2 cellular contexts compared by ENCODE assay signal in the genomic region with DNA sequence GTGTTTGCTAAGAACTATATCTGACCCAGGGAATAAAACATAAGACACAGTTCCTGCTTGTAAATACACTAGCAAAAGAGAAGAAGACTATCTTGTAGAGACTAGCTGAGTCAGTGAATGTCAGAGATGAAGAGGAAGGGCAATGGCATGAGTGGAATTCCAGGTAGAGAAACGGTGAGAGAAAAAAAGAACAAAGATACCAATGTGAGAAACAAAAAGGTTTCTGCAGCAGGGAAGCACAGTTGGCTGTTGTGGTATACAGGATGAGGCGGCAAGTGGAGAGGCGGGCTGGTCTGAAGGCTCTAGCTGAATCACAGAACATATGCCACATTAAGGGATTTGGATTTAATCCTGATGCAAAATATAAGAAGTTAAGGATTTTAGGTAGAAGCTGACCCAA.
TF ChIP-seq lines count a peak whose summit lies in the region.

No MANE protein-coding gene starts in this region.

TF ChIP-seq in GM23338, 12 proteins besides CTCF, POLR2A, EP300 and RAD21:
- TF ChIP-seq ZNF114 (CRISPR knock-in tag; IDR thresholded peaks at IDR 0.05) (no peak), EZH2 (IDR thresholded peaks at IDR 0.05; ENCODE audit: low read depth, unreplicated experiment) (no peak), POLR2AphosphoS5 (IDR thresholded peaks at IDR 0.05; ENCODE audit: low read depth) (no peak)
- TF ChIP-seq, protein P1, sequence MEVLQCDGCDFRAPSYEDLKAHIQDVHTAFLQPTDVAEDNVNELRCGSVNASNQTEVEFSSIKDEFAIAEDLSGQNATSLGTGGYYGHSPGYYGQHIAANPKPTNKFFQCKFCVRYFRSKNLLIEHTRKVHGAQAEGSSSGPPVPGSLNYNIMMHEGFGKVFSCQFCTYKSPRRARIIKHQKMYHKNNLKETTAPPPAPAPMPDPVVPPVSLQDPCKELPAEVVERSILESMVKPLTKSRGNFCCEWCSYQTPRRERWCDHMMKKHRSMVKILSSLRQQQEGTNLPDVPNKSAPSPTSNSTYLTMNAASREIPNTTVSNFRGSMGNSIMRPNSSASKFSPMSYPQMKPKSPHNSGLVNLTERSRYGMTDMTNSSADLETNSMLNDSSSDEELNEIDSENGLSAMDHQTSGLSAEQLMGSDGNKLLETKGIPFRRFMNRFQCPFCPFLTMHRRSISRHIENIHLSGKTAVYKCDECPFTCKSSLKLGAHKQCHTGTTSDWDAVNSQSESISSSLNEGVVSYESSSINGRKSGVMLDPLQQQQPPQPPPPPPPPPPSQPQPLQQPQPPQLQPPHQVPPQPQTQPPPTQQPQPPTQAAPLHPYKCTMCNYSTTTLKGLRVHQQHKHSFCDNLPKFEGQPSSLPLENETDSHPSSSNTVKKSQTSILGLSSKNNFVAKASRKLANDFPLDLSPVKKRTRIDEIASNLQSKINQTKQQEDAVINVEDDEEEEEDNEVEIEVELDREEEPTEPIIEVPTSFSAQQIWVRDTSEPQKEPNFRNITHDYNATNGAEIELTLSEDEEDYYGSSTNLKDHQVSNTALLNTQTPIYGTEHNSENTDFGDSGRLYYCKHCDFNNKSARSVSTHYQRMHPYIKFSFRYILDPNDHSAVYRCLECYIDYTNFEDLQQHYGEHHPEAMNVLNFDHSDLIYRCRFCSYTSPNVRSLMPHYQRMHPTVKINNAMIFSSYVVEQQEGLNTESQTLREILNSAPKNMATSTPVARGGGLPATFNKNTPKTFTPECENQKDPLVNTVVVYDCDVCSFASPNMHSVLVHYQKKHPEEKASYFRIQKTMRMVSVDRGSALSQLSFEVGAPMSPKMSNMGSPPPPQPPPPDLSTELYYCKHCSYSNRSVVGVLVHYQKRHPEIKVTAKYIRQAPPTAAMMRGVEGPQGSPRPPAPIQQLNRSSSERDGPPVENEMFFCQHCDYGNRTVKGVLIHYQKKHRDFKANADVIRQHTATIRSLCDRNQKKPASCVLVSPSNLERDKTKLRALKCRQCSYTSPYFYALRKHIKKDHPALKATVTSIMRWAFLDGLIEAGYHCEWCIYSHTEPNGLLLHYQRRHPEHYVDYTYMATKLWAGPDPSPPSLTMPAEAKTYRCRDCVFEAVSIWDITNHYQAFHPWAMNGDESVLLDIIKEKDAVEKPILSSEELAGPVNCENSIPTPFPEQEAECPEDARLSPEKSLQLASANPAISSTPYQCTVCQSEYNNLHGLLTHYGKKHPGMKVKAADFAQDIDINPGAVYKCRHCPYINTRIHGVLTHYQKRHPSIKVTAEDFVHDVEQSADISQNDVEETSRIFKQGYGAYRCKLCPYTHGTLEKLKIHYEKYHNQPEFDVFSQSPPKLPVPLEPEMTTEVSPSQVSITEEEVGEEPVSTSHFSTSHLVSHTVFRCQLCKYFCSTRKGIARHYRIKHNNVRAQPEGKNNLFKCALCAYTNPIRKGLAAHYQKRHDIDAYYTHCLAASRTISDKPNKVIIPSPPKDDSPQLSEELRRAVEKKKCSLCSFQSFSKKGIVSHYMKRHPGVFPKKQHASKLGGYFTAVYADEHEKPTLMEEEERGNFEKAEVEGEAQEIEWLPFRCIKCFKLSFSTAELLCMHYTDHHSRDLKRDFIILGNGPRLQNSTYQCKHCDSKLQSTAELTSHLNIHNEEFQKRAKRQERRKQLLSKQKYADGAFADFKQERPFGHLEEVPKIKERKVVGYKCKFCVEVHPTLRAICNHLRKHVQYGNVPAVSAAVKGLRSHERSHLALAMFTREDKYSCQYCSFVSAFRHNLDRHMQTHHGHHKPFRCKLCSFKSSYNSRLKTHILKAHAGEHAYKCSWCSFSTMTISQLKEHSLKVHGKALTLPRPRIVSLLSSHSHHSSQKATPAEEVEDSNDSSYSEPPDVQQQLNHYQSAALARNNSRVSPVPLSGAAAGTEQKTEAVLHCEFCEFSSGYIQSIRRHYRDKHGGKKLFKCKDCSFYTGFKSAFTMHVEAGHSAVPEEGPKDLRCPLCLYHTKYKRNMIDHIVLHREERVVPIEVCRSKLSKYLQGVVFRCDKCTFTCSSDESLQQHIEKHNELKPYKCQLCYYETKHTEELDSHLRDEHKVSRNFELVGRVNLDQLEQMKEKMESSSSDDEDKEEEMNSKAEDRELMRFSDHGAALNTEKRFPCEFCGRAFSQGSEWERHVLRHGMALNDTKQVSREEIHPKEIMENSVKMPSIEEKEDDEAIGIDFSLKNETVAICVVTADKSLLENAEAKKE (CRISPR knock-in tag; IDR thresholded peaks at IDR 0.05) = no peak

TF ChIP-seq in H1, 55 proteins besides CTCF, POLR2A, EP300 and RAD21:
- 0 out of 2 replicates have a peak, but pooled peaks have one; percentile 23 for TF ChIP-seq TEAD4 (IDR thresholded peaks at IDR 0.05; ENCODE audit: low read depth, low read length)
- TF ChIP-seq JUN (IDR thresholded peaks at IDR 0.05; ENCODE audit: low read depth, low read length) = no peak
